33 cellular contexts compared by ENCODE assay signal in genomic region chr19:14676762-14677161, GRCh38. TPM values are rescaled to one million over a fixed set of nuclear protein-coding genes. Genes with fewer than 3 reads are reported as not detected.
"Had no signal": no experiment of that assay in that cellular context is flagged by ENCODE, and none has a peak within 500 bp of the region (broad histone marks: within the 10 kb centered on the region; RNA-seq: fewer than 3 reads in every experiment).

No MANE protein-coding gene starts in this region.

- H3K36me3 ChIP-seq: adrenal gland, MG63, SJCRH30, WERI-Rb-1 had no signal

- H3K4me1 ChIP-seq: adrenal gland, SJCRH30 had no signal

- H3K4me3 Mint-ChIP-seq: activated CD4-positive, alpha-beta T cell treated with anti-CD3 and anti-CD28 coated beads, Interleukin-2, amount 10 ng/mL, durations not matched to agents 7 days and 5 days; activated CD8-positive, alpha-beta T cell treated with anti-CD3 and anti-CD28 coated beads, Interleukin-2, amount 10 ng/mL, durations not matched to agents 7 days and 5 days; activated naive CD4-positive, alpha-beta T cell treated with anti-CD3 and anti-CD28 coated beads for 36 hours; activated T-cell treated with anti-CD3 and anti-CD28 coated beads, Interleukin-2, amount 50 U/mL, for 4 hours; activated T-helper 1 cell treated with anti-CD3 and anti-CD28 coated beads, Interleukin-12 subunit alpha, Interleukin-12 subunit beta, Interleukin-2, Interleukin-4 antibody, amounts not matched to agents 30 ng/mL and 10 ng/mL and 1 ng/mL, durations not matched to agents 14 hours and 24 hours and 36 hours; brain had no signal

- H3K4me3 ChIP-seq: adrenal gland, MG63, SJCRH30, SK-N-MC had no signal

- H3K36me3 Mint-ChIP-seq: activated naive CD4-positive, alpha-beta T cell treated with anti-CD3 and anti-CD28 coated beads, Interleukin-2, amount 50 U/mL, for 72 hours; brain had no signal

- H3K9me3 ChIP-seq: adrenal gland, MG63, SJCRH30 had no signal

- H3K27ac Mint-ChIP-seq: activated CD4-positive, alpha-beta T cell treated with anti-CD3 and anti-CD28 coated beads, Interleukin-2, amount 10 ng/mL, durations not matched to agents 7 days and 5 days; activated CD8-positive, alpha-beta T cell treated with anti-CD3 and anti-CD28 coated beads, Interleukin-2, amount 10 ng/mL, durations not matched to agents 7 days and 5 days; activated naive CD4-positive, alpha-beta T cell treated with anti-CD3 and anti-CD28 coated beads for 36 hours; activated naive CD4-positive, alpha-beta T cell treated with anti-CD3 and anti-CD28 coated beads, Interleukin-2, amount 50 U/mL, for 72 hours; activated T-helper 1 cell treated with anti-CD3 and anti-CD28 coated beads, Interleukin-12 subunit alpha, Interleukin-12 subunit beta, Interleukin-2, Interleukin-4 antibody, amounts not matched to agents 30 ng/mL and 10 ng/mL and 1 ng/mL, durations not matched to agents 14 hours and 24 hours and 36 hours; brain had no signal

- ATAC-seq: activated CD8-positive, alpha-beta T cell treated with anti-CD3 and anti-CD28 coated beads, Interleukin-2, amount 10 ng/mL, durations not matched to agents 7 days and 5 days; activated naive CD4-positive, alpha-beta T cell treated with anti-CD3 and anti-CD28 coated beads, Interleukin-2, amount 50 U/mL, for 72 hours had no signal

- H3K4me1 Mint-ChIP-seq: activated CD4-positive, alpha-beta T cell treated with anti-CD3 and anti-CD28 coated beads, Interleukin-2, amount 10 ng/mL, durations not matched to agents 7 days and 5 days; brain had no signal

- FAIRE-seq: bronchial epithelial cell had no signal

- DNase-seq: activated CD4-positive, alpha-beta T cell treated with anti-CD3 and anti-CD28 coated beads for 1 hour; activated CD4-positive, alpha-beta T cell treated with anti-CD3 and anti-CD28 coated beads, Interleukin-2, amount 10 ng/mL, durations not matched to agents 7 days and 5 days; activated CD4-positive, CD25-positive, alpha-beta regulatory T cell; activated CD8-positive, alpha-beta T cell treated with anti-CD3 and anti-CD28 coated beads, Interleukin-2, amount 10 ng/mL, durations not matched to agents 7 days and 5 days; activated gamma-delta T cell treated with Interleukin-2 at 50 U/mL for 16 hours; activated naive CD4-positive, alpha-beta T cell treated with anti-CD3 and anti-CD28 coated beads for 36 hours; activated T-cell treated with anti-CD3 and anti-CD28 coated beads, Interleukin-2, amount 50 U/mL, for 4 hours; adrenal gland; anterior cingulate cortex; Kasumi-1; MG63; NCI-H1048; NCI-H1105 treated with DMSO at 0.1 percent for 48 hours; NCI-H1436; NCI-H1694; NCI-H1930; NCI-H2081 treated with DMSO at 0.1 percent for 48 hours; NCI-H510A; NCI-H748 treated with DMSO at 0.1 percent for 48 hours; NK-92 treated with Interleukin-12 subunit alpha and Interleukin-12 subunit beta, amount 100 ng/mL, for 24 hours; SHP77; SJCRH30; T1000; WERI-Rb-1 had no signal

- H3K27ac ChIP-seq: adrenal gland, SJCRH30, SK-N-MC, WERI-Rb-1 had no signal

- H3K9me3 Mint-ChIP-seq: activated CD4-positive, alpha-beta T cell treated with anti-CD3 and anti-CD28 coated beads, Interleukin-2, amount 10 ng/mL, durations not matched to agents 7 days and 5 days; activated naive CD4-positive, alpha-beta T cell treated with anti-CD3 and anti-CD28 coated beads for 36 hours; activated naive CD4-positive, alpha-beta T cell treated with anti-CD3 and anti-CD28 coated beads, Interleukin-2, amount 50 U/mL, for 72 hours; activated T-cell treated with anti-CD3 and anti-CD28 coated beads, Interleukin-2, amount 50 U/mL, for 4 hours; activated T-helper 1 cell treated with anti-CD3 and anti-CD28 coated beads, Interleukin-12 subunit alpha, Interleukin-12 subunit beta, Interleukin-2, Interleukin-4 antibody, amounts not matched to agents 30 ng/mL and 10 ng/mL and 1 ng/mL, durations not matched to agents 14 hours and 24 hours and 36 hours; brain had no signal

- H3K27me3 ChIP-seq: adrenal gland had no signal

RNA-seq across cellular contexts. Expression of gene ADGRE3, which starts 2.1 kb away (rescaled TPM):
- total RNA-seq: activated CD4-positive, alpha-beta T cell treated with anti-CD3 and anti-CD28 coated beads, Interleukin-2, amount 10 ng/mL, durations not matched to agents 7 days and 5 days; activated CD8-positive, alpha-beta T cell treated with anti-CD3 and anti-CD28 coated beads, Interleukin-2, amount 10 ng/mL, durations not matched to agents 7 days and 5 days; activated naive CD4-positive, alpha-beta T cell treated with anti-CD3 and anti-CD28 coated beads for 36 hours; activated naive CD4-positive, alpha-beta T cell treated with anti-CD3 and anti-CD28 coated beads, Interleukin-2, amount 50 U/mL, for 72 hours; activated T-cell treated with anti-CD3 and anti-CD28 coated beads, Interleukin-2, amount 50 U/mL, for 4 hours; activated T-helper 1 cell treated with anti-CD3 and anti-CD28 coated beads, Interleukin-12 subunit alpha, Interleukin-12 subunit beta, Interleukin-2, Interleukin-4 antibody, amounts not matched to agents 30 ng/mL and 10 ng/mL and 1 ng/mL, durations not matched to agents 14 hours and 24 hours and 36 hours; bronchial epithelial cell; cerebellum; RPMI7951; SJCRH30; T-helper 1 cell treated with Interleukin-12 subunit alpha and Interleukin-12 subunit beta and Interleukin-4 antibody, amounts not matched to agents 30 ng/mL and 1 ng/mL, for 36 hours; T-helper 2 cell treated with Interferon-gamma antibody and Interleukin-4, amounts not matched to agents 100 ng/mL and 5 ng/mL, for 36 hours had no signal
- polyA plus RNA-seq: adrenal gland had no signal
